1 cellular context compared by ENCODE assay signal in genomic region chr22:23058481-23059336, GRCh38.
TF ChIP-seq lines count a peak whose summit lies in the region.

No MANE protein-coding gene starts in this region.

TF ChIP-seq in HepG2, 621 proteins besides CTCF, POLR2A, EP300 and RAD21:
- TF ChIP-seq PHF5A (CRISPR knock-in tag; IDR thresholded peaks at IDR 0.05; ENCODE audit: low read depth, unreplicated experiment): no peak
- TF ChIP-seq CEBPZ (IDR thresholded peaks at IDR 0.05; ENCODE audit: low read length): no peak
- TF ChIP-seq FOXA1 (IDR thresholded peaks at IDR 0.05): no peak
- no peak for TF ChIP-seq FOXA1 (CRISPR knock-in tag; IDR thresholded peaks at IDR 0.05)
- TF ChIP-seq JARID2 (CRISPR knock-in tag; IDR thresholded peaks at IDR 0.05; ENCODE audit: insufficient replicate concordance): no peak
- TF ChIP-seq, protein P1, sequence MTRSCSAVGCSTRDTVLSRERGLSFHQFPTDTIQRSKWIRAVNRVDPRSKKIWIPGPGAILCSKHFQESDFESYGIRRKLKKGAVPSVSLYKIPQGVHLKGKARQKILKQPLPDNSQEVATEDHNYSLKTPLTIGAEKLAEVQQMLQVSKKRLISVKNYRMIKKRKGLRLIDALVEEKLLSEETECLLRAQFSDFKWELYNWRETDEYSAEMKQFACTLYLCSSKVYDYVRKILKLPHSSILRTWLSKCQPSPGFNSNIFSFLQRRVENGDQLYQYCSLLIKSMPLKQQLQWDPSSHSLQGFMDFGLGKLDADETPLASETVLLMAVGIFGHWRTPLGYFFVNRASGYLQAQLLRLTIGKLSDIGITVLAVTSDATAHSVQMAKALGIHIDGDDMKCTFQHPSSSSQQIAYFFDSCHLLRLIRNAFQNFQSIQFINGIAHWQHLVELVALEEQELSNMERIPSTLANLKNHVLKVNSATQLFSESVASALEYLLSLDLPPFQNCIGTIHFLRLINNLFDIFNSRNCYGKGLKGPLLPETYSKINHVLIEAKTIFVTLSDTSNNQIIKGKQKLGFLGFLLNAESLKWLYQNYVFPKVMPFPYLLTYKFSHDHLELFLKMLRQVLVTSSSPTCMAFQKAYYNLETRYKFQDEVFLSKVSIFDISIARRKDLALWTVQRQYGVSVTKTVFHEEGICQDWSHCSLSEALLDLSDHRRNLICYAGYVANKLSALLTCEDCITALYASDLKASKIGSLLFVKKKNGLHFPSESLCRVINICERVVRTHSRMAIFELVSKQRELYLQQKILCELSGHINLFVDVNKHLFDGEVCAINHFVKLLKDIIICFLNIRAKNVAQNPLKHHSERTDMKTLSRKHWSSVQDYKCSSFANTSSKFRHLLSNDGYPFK (CRISPR knock-in tag; IDR thresholded peaks at IDR 0.05; ENCODE audit: borderline replicate concordance): no peak
- TF ChIP-seq ZNF136 (CRISPR knock-in tag; IDR thresholded peaks at IDR 0.05; ENCODE audit: low read depth): no peak
- TF ChIP-seq ZNF232 (CRISPR knock-in tag; IDR thresholded peaks at IDR 0.05; ENCODE audit: borderline replicate concordance): no peak
- TF ChIP-seq AKAP8 (CRISPR knock-in tag; IDR thresholded peaks at IDR 0.05): no peak
- no peak for TF ChIP-seq U2AF1 (optimal IDR thresholded peaks at IDR 0.05; ENCODE audit: low read depth, low read length)
